ENCODE assay signal across 10 cellular contexts in the genomic region with DNA sequence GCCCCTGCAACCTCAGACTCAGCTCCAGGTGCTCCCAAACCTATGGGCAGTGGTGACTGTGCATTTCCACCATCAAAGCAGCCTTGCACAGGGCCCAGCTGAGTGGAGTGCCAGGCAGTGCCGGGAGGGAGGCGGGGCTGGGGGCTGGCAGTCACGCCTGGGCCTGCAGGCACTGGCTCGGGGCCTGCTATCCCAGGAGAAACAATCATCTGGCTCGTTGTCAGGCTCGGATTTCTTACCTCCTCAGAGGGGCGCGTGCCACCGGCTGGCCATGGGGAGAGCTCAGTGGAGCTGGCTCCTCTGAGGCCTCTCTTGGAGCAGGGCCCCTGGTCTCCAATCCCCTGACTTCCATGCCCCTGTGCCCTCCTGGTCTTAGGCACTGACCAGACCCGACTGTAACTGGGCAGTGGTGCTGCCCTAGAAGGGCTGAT.
DNase-seq lines count a peak whose midpoint lies in the region; ATAC-seq lines count a peak whose summit lies in the region.
"Had no signal": no experiment of that assay in that cellular context is flagged by ENCODE, and none has a peak within 500 bp of the region (broad histone marks: within the 10 kb centered on the region; RNA-seq: fewer than 3 reads in every experiment).

No MANE protein-coding gene starts in this region.

- no peak for ATAC-seq in HG03469 (IDR thresholded peaks at IDR 0.05; ENCODE audit: unreplicated experiment)

- H3K27ac ChIP-seq in substantia nigra (ENCODE audit: low read depth, low read length, poor library complexity, severe bottlenecking): peak overlapping the region; percentile 43

- peak; percentile 18 for DNase-seq in NCI-H128 (lab: John Stamatoyannopoulos, UW; ENCODE audit: unreplicated experiment)
- peak; percentile 79 for DNase-seq in amniotic epithelial cell (ENCODE audit: low read depth)
- peak; percentile 67 for DNase-seq in islet precursor cell
- peak in 15 of 49 donors; percentile 13 to 81 (median 28) for DNase-seq in substantia nigra (lab: John Stamatoyannopoulos, UW)
- no peak for DNase-seq in activated effector memory CD4-positive, alpha-beta T cell treated with anti-CD3 and anti-CD28 coated beads, Interleukin-2, amount 50 U/mL, for 16 hours
- no peak for DNase-seq in stimulated activated naive CD4-positive, alpha-beta T cell treated with Interleukin-2 at 50 U/mL for 16 hours (lab: John Stamatoyannopoulos, UW)
- DNase-seq: activated CD4-positive, alpha-beta T cell treated with anti-CD3 and anti-CD28 coated beads, Interleukin-2, amount 50 U/mL, for 1 hour; HFFc6; stimulated activated CD4-positive, alpha-beta T cell treated with anti-CD3 and anti-CD28 coated beads, Interleukin-15, amount 100 ng/mL, for 24 hours had no signal

Comparison
In these comparisons a context has a peak if more than half of its experiments do, and no peak if none do; other contexts are left out.
1. DNase-seq: peak in NCI-H128 (single experiment), amniotic epithelial cell (single experiment) and islet precursor cell (single experiment); none in activated effector memory CD4-positive, alpha-beta T cell treated with anti-CD3 and anti-CD28 coated beads, Interleukin-2, amount 50 U/mL, for 16 hours (single experiment) and stimulated activated naive CD4-positive, alpha-beta T cell treated with Interleukin-2 at 50 U/mL for 16 hours (single experiment).